Comparison of ENCODE assay signal across 1 cellular context in the genomic region with DNA sequence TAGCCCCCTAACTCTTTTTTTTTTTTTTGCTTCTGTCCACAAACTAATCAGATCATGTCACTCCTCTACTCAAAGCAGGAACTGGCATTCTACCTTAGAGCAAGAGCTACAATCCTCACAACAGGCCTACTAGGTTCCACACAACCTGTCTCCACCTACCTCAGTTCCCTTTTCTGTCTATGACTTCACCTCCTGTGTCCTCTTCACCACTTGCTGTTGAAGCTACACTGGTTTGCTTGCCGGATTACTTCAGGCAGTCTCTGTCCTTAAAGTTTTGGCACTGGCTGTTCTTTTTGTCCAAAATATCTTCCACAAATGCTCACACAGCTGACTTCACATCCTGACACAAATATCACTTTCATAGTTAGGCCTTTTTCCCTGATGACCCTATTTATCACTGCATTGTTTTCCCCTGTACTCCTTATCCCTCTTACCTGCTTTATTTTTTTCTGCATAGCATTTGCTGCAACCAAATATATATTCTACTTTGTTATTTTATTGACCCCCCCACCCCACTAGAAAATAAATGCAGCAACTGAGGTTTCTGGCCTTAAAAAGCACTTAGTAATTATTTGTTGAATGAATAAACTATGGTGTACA.
TF ChIP-seq lines count a peak whose summit lies in the region.

No MANE protein-coding gene starts in this region.

TF ChIP-seq in H1, 55 proteins besides CTCF, POLR2A, EP300 and RAD21:
- TF ChIP-seq SIX5 (IDR thresholded peaks at IDR 0.05; ENCODE audit: low read depth, low read length) (no peak), HDAC2 (IDR thresholded peaks at IDR 0.05; ENCODE audit: borderline replicate concordance in 1 of 2, low read depth in 2 of 2, low read length in 2 of 2) (no peak)
